In the genomic region with DNA sequence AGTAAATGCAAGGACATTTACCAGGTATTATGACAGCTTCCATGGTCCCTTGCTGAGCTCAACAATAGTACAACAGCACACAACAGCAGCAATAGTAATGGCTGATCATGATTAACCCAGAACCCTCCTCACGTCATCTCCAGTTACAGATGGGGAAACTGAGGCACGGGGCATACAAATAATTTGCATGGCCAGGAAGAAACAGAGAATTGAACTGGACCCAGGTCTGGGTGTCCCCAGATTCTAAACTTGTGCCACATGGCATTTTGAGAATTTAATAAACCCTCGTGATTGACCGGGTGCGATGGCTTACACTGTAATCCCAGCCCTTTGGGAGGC, we compare ENCODE assay signal across 1 cellular context.
TF ChIP-seq lines count a peak whose summit lies in the region.

No MANE protein-coding gene starts in this region.

TF ChIP-seq in H1, 55 proteins besides CTCF, POLR2A, EP300 and RAD21:
- TF ChIP-seq, protein P1, sequence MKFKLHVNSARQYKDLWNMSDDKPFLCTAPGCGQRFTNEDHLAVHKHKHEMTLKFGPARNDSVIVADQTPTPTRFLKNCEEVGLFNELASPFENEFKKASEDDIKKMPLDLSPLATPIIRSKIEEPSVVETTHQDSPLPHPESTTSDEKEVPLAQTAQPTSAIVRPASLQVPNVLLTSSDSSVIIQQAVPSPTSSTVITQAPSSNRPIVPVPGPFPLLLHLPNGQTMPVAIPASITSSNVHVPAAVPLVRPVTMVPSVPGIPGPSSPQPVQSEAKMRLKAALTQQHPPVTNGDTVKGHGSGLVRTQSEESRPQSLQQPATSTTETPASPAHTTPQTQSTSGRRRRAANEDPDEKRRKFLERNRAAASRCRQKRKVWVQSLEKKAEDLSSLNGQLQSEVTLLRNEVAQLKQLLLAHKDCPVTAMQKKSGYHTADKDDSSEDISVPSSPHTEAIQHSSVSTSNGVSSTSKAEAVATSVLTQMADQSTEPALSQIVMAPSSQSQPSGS (IDR thresholded peaks at IDR 0.05; ENCODE audit: low read length): no peak
- TF ChIP-seq POLR2AphosphoS5 (IDR thresholded peaks at IDR 0.05; ENCODE audit: low read depth, low read length) (no peak), MAFK (IDR thresholded peaks at IDR 0.05; ENCODE audit: low read depth, low read length) (no peak), TBP (IDR thresholded peaks at IDR 0.05; ENCODE audit: low read depth, low read length) (no peak), EZH2 (IDR thresholded peaks at IDR 0.05; ENCODE audit: low read depth, low read length, severe bottlenecking) (no peak), PHF8 (conservative IDR thresholded peaks at IDR 0.05; ENCODE audit: low read depth, low read length) (no peak), CHD2 (IDR thresholded peaks at IDR 0.05; ENCODE audit: low read length) (no peak), SIRT6 (IDR thresholded peaks at IDR 0.05; ENCODE audit: low read length) (no peak)
- TF ChIP-seq, protein P2, sequence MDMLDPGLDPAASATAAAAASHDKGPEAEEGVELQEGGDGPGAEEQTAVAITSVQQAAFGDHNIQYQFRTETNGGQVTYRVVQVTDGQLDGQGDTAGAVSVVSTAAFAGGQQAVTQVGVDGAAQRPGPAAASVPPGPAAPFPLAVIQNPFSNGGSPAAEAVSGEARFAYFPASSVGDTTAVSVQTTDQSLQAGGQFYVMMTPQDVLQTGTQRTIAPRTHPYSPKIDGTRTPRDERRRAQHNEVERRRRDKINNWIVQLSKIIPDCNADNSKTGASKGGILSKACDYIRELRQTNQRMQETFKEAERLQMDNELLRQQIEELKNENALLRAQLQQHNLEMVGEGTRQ (IDR thresholded peaks at IDR 0.05; ENCODE audit: low read length): no peak
